8 cellular contexts compared by ENCODE assay signal in the genomic region with DNA sequence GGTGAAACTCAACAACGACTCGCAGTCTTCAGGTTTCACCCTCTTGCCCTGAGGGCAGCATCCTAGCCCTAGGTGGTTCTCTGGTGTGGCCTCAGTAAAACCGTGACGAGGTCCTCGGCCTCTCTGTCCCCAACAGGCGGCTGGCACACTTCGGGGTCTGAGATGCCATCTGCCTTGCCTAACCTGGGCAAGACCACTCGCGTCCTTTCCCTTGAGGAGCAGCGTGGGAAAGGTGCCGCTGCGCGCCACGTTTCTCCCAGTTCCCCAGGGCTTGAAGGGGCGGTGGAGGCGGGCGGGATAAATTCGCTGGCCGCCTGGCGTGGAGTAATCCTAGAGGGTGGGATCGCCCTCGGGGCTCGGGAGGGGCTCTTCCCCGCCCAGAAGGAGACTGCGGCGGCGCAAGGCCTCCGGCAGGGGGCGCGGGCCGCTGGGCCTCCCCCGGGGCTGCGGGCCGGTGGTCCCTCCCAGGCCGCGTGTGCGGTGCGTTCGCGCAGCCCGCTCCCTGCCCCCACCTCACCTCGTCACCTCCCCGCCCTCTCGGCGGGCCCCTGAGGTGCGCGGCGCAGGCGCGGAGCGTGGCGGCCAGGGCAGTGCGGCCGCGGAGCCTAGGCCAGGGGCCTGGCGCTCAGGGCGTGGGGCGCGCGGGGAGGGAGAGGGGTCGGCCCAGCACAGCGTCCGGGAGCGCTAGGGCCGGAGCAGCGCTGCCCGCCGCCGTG. TPM values are rescaled to one million over a fixed set of nuclear protein-coding genes. Genes with fewer than 3 reads are reported as not detected.
DNase-seq lines count a peak whose midpoint lies in the region; ATAC-seq, FAIRE-seq and TF ChIP-seq lines count a peak whose summit lies in the region.

A gene with protein sequence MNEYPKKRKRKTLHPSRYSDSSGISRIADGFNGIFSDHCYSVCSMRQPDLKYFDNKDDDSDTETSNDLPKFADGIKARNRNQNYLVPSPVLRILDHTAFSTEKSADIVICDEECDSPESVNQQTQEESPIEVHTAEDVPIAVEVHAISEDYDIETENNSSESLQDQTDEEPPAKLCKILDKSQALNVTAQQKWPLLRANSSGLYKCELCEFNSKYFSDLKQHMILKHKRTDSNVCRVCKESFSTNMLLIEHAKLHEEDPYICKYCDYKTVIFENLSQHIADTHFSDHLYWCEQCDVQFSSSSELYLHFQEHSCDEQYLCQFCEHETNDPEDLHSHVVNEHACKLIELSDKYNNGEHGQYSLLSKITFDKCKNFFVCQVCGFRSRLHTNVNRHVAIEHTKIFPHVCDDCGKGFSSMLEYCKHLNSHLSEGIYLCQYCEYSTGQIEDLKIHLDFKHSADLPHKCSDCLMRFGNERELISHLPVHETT (plus strand): TSS at position 551 of the 716 bp plus-strand sequence. CDS start 5,263 bp downstream, outside the sequence.

- H3K36me3 ChIP-seq in right lobe of liver, result peaks cover 0 to 5% (median 0%) of the 10 kb centered on the region in 4 donors

- peak; percentile 79 to 88 (median 86) for TF ChIP-seq CTCF in right lobe of liver (IDR thresholded peaks at IDR 0.05)

- DNase-seq in C1 segment of cervical spinal cord (lab: John Stamatoyannopoulos, UW) (peak in 13 of 14 donors; percentile 25 to 89 (median 71)), GM19239 (ENCODE audit: insufficient read length, low spot score) (peak; percentile 74), NCI-H524 treated with DMSO at 0.1 percent for 48 hours (lab: John Stamatoyannopoulos, UW) (peak; percentile 46), dermis blood vessel endothelial cell (peak; percentile 92), right lobe of liver (peak; percentile 86 to 90 (median 88))
- peak; percentile 82 for DNase-seq in activated CD4-positive, alpha-beta T cell treated with anti-CD3 and anti-CD28 coated beads, Interleukin-2, amount 50 U/mL, for 1 hour
- peak; percentile 80 to 81 for DNase-seq in stimulated activated CD4-positive, alpha-beta T cell treated with anti-CD3 and anti-CD28 coated beads, Interleukin-4, amount 100 ng/mL, for 4 hours

- peak within 1 kb of the TSS; percentile 68 to 86 (median 79) for H3K4me3 ChIP-seq in right lobe of liver

- H3K27me3 ChIP-seq in right lobe of liver, result no peaks in the 10 kb centered on the region

- peak; percentile 61 for ATAC-seq in HG03442 (IDR thresholded peaks at IDR 0.05; ENCODE audit: unreplicated experiment)
- peak; percentile 89 to 95 (median 89) for ATAC-seq in right lobe of liver

- H3K9me3 ChIP-seq in right lobe of liver, result no peaks in the 10 kb centered on the region

- H3K27ac ChIP-seq in right lobe of liver, result peak within 1 kb of the TSS; percentile 77 to 91 (median 88)

- 0% methylated on average over 5 of the region's 69 CpGs for WGBS in right lobe of liver (ENCODE audit: insufficient coverage, low coverage, low lambda C conversion rate, missing lambda C conversion rate)

- H3K4me1 ChIP-seq in right lobe of liver, result peaks cover 0 to 17% (median 7%) of the 10 kb centered on the region in 4 donors

- peak; percentile 84 for TF ChIP-seq POLR2A in right lobe of liver (IDR thresholded peaks at IDR 0.05)

- peak; percentile 49 for FAIRE-seq in GM19239 (lab: Jason Lieb, UNC)

- intact Hi-C loops in right lobe of liver (cut with DNase I), result no loop called here

RNA-seq across cellular contexts. Expression of the gene that starts here (rescaled TPM):
- 57.4 and 61.9 TPM in 2 replicates for total RNA-seq in dermis blood vessel endothelial cell
- total RNA-seq in right lobe of liver, result 10 to 100 TPM; 12.0 to 20.7 (median 14.7) TPM

Comparison
In these comparisons a context has a peak if more than half of its experiments do, and no peak if none do; other contexts are left out.
1. Peak in every context shown above with its lines: DNase-seq, ATAC-seq, H3K4me3 ChIP-seq and H3K27ac ChIP-seq.